11 cellular contexts compared by ENCODE assay signal in genomic region chr12:109286652-109287051, GRCh38. TPM values are rescaled to one million over a fixed set of nuclear protein-coding genes. Genes with fewer than 3 reads are reported as not detected.
"Had no signal": no experiment of that assay in that cellular context is flagged by ENCODE, and none has a peak within 500 bp of the region (broad histone marks: within the 10 kb centered on the region; RNA-seq: fewer than 3 reads in every experiment).

No MANE protein-coding gene starts in this region.

- H3K27ac ChIP-seq: GM23248 had no signal

- H2AFZ ChIP-seq: GM23248 had no signal

- DNase-seq: GM23248, GOT3, H7, HFFc6, KG1 had no signal

- H3K9me3 Mint-ChIP-seq: IgD-negative memory B cell had no signal

- H3K9me3 ChIP-seq: HAP-1 had no signal

- H3K4me3 ChIP-seq: GM23248, HAP-1 had no signal

- H3K36me3 ChIP-seq: HAP-1 had no signal

- H3K4me1 Mint-ChIP-seq: IgD-negative memory B cell had no signal

- FAIRE-seq: HTR-8/SVneo had no signal

- H3K27ac Mint-ChIP-seq: HFFc6, IgD-negative memory B cell had no signal

- ATAC-seq: HCT116 had no signal

- H3K9ac ChIP-seq: GM23248 had no signal

- H3K4me3 Mint-ChIP-seq: HFFc6, IgD-negative memory B cell had no signal

- H3K36me3 Mint-ChIP-seq: IgD-negative memory B cell had no signal

RNA-seq across cellular contexts. Expression of gene FOXN4, which starts 22.4 kb away (rescaled TPM):
- total RNA-seq: GM23248, H4, HFFc6, HT-29 had no signal
- polyA plus RNA-seq: GM23248, IgD-negative memory B cell had no signal
